Comparison of ENCODE assay signal across 1 cellular context in the genomic region with DNA sequence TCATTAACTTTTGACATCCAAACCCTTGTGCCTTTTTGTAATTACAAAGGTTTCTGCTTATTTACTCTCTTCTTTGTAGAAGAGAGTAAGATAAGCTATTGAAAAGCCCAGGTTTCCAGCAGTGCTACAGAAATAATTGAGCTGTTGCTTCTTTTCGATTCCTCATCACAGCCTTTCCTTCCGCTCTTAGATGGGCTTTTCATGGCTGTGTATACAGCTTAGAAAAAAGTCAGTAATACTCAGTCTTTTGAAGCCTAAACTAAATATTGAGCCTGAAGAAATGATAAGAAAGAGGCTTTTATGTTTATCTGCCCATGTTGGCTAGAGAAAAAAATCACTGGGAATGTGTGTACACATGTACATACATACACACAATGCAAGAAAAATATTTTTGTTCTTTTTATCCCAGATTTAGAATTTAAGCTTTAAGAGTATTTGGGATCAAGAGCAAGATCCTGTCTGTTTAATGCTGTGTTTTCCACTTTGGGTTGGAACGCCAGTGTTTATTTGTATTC.
A peak's percentile ranks its signal among the peaks of the same experiment; 100 is the strongest.
TF ChIP-seq lines count a peak whose summit lies in the region.

No MANE protein-coding gene starts in this region.

TF ChIP-seq in HepG2, 621 proteins besides CTCF, POLR2A, EP300 and RAD21 (continued from another document and continues in another):
- TF ChIP-seq, protein P1, sequence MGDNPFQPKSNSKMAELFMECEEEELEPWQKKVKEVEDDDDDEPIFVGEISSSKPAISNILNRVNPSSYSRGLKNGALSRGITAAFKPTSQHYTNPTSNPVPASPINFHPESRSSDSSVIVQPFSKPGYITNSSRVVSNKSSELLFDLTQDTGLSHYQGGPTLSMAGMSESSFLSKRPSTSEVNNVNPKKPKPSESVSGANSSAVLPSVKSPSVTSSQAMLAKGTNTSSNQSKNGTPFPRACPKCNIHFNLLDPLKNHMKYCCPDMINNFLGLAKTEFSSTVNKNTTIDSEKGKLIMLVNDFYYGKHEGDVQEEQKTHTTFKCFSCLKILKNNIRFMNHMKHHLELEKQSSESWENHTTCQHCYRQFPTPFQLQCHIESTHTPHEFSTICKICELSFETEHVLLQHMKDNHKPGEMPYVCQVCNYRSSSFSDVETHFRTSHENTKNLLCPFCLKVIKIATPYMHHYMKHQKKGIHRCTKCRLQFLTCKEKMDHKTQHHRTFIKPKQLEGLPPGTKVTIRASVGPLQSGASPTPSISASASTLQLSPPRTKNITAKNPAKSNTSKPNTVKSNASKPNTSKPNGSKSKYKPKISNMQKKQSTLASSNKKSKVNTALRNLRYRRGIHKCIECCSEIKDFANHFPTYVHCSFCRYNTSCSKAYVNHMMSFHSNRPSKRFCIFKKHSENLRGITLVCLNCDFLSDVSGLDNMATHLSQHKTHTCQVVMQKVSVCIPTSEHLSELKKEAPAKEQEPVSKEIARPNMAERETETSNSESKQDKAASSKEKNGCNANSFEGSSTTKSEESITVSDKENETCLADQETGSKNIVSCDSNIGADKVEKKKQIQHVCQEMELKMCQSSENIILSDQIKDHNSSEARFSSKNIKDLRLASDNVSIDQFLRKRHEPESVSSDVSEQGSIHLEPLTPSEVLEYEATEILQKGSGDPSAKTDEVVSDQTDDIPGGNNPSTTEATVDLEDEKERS (CRISPR knock-in tag; IDR thresholded peaks at IDR 0.05): 0 out of 2 replicates have a peak, but pooled peaks have one; percentile 35
- TF ChIP-seq TCF7L2 (IDR thresholded peaks at IDR 0.05; ENCODE audit: low read depth, low read length) (peak; percentile 81; the same call in 1 of the 2 replicates), ZNF432 (CRISPR knock-in tag; IDR thresholded peaks at IDR 0.05; ENCODE audit: borderline replicate concordance) (no peak), ZSCAN9 (CRISPR knock-in tag; IDR thresholded peaks at IDR 0.05; ENCODE audit: borderline replicate concordance) (peak; percentile 77; the same call in 1 of the 2 replicates), TGIF2 (CRISPR knock-in tag; IDR thresholded peaks at IDR 0.05) (no peak), MBD4 (IDR thresholded peaks at IDR 0.05; ENCODE audit: borderline replicate concordance, low read length) (peak; percentile 92), RBM22 (optimal IDR thresholded peaks at IDR 0.05; ENCODE audit: low read length) (no peak), MIXL1 (CRISPR knock-in tag; IDR thresholded peaks at IDR 0.05) (no peak; the same call in 1 of the 2 replicates), ZNF496 (CRISPR knock-in tag; IDR thresholded peaks at IDR 0.05; ENCODE audit: insufficient replicate concordance) (no peak), SIX1 (CRISPR knock-in tag; IDR thresholded peaks at IDR 0.05; ENCODE audit: borderline replicate concordance) (peak; percentile 57; the same call in 1 of the 2 replicates), RFXAP (CRISPR knock-in tag; IDR thresholded peaks at IDR 0.05; ENCODE audit: borderline replicate concordance) (no peak; the same call in 1 of the 2 replicates), ZNF484 (CRISPR knock-in tag; IDR thresholded peaks at IDR 0.05; ENCODE audit: borderline replicate concordance, low read depth) (no peak), KDM2A (CRISPR knock-in tag; IDR thresholded peaks at IDR 0.05; ENCODE audit: borderline replicate concordance, low read depth) (no peak), ZFP37 (CRISPR knock-in tag; IDR thresholded peaks at IDR 0.05; ENCODE audit: borderline replicate concordance) (no peak), ZNF660 (CRISPR knock-in tag; IDR thresholded peaks at IDR 0.05; ENCODE audit: borderline replicate concordance, low read depth) (no peak), HDAC1 (CRISPR knock-in tag; IDR thresholded peaks at IDR 0.05) (peak; percentile 44; the same call in 1 of the 2 replicates), HNF4A (CRISPR knock-in tag; IDR thresholded peaks at IDR 0.05) (peak; percentile 80), ZNF207 (IDR thresholded peaks at IDR 0.05; ENCODE audit: borderline replicate concordance) (no peak), ASH2L (IDR thresholded peaks at IDR 0.05; ENCODE audit: insufficient read length, low read depth, low read length) (peak; percentile 48), RNF2 (conservative IDR thresholded peaks at IDR 0.05; ENCODE audit: low read depth) (no peak), PPARG (CRISPR knock-in tag; conservative IDR thresholded peaks at IDR 0.05) (peak; percentile 83; the same call in 1 of the 2 replicates), MTA1 (CRISPR knock-in tag; IDR thresholded peaks at IDR 0.05; ENCODE audit: borderline replicate concordance) (no peak), SOX13 (IDR thresholded peaks at IDR 0.05) (peak; percentile 85), SOX13 (CRISPR knock-in tag; conservative IDR thresholded peaks at IDR 0.05 in 1 of 2, IDR thresholded peaks at IDR 0.05 in 1 of 2) (peak in 1 of 2 experiments; percentile 98; a peak in 2 of 4 replicates), BCL6 (CRISPR knock-in tag; IDR thresholded peaks at IDR 0.05) (peak; percentile 93), NR2F2 (IDR thresholded peaks at IDR 0.05; ENCODE audit: borderline replicate concordance, low read depth) (peak; percentile 88), HDAC2 (CRISPR knock-in tag; IDR thresholded peaks at IDR 0.05) (peak; percentile 94), SAFB2 (CRISPR knock-in tag; IDR thresholded peaks at IDR 0.05; ENCODE audit: borderline replicate concordance, low read depth) (no peak), ZNF225 (CRISPR knock-in tag; IDR thresholded peaks at IDR 0.05) (no peak), ZBTB21 (CRISPR knock-in tag; IDR thresholded peaks at IDR 0.05) (no peak), ZNF260 (CRISPR knock-in tag; IDR thresholded peaks at IDR 0.05; ENCODE audit: borderline replicate concordance, low read depth) (no peak), YEATS2 (CRISPR knock-in tag; IDR thresholded peaks at IDR 0.05; ENCODE audit: borderline replicate concordance) (no peak), ZNF326 (CRISPR knock-in tag; IDR thresholded peaks at IDR 0.05; ENCODE audit: borderline replicate concordance) (no peak)
- TF ChIP-seq, protein P2, sequence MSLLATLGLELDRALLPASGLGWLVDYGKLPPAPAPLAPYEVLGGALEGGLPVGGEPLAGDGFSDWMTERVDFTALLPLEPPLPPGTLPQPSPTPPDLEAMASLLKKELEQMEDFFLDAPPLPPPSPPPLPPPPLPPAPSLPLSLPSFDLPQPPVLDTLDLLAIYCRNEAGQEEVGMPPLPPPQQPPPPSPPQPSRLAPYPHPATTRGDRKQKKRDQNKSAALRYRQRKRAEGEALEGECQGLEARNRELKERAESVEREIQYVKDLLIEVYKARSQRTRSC (CRISPR knock-in tag; IDR thresholded peaks at IDR 0.05; ENCODE audit: low read depth): no peak
- TF ChIP-seq, protein P3, sequence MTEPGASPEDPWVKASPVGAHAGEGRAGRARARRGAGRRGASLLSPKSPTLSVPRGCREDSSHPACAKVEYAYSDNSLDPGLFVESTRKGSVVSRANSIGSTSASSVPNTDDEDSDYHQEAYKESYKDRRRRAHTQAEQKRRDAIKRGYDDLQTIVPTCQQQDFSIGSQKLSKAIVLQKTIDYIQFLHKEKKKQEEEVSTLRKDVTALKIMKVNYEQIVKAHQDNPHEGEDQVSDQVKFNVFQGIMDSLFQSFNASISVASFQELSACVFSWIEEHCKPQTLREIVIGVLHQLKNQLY (CRISPR knock-in tag; IDR thresholded peaks at IDR 0.05): peak; percentile 74; the same call in 1 of the 2 replicates
- TF ChIP-seq, protein P4, sequence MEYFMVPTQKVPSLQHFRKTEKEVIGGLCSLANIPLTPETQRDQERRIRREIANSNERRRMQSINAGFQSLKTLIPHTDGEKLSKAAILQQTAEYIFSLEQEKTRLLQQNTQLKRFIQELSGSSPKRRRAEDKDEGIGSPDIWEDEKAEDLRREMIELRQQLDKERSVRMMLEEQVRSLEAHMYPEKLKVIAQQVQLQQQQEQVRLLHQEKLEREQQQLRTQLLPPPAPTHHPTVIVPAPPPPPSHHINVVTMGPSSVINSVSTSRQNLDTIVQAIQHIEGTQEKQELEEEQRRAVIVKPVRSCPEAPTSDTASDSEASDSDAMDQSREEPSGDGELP (IDR thresholded peaks at IDR 0.05; ENCODE audit: borderline replicate concordance, low read depth): 0 out of 2 replicates have a peak, but pooled peaks have one; percentile 38
- TF ChIP-seq, protein P5, sequence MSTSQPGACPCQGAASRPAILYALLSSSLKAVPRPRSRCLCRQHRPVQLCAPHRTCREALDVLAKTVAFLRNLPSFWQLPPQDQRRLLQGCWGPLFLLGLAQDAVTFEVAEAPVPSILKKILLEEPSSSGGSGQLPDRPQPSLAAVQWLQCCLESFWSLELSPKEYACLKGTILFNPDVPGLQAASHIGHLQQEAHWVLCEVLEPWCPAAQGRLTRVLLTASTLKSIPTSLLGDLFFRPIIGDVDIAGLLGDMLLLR (CRISPR knock-in tag; IDR thresholded peaks at IDR 0.05): no peak
- TF ChIP-seq, protein P6, sequence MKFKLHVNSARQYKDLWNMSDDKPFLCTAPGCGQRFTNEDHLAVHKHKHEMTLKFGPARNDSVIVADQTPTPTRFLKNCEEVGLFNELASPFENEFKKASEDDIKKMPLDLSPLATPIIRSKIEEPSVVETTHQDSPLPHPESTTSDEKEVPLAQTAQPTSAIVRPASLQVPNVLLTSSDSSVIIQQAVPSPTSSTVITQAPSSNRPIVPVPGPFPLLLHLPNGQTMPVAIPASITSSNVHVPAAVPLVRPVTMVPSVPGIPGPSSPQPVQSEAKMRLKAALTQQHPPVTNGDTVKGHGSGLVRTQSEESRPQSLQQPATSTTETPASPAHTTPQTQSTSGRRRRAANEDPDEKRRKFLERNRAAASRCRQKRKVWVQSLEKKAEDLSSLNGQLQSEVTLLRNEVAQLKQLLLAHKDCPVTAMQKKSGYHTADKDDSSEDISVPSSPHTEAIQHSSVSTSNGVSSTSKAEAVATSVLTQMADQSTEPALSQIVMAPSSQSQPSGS (CRISPR knock-in tag; IDR thresholded peaks at IDR 0.05): peak; percentile 28; the same call in 1 of the 2 replicates
- TF ChIP-seq, protein P7, sequence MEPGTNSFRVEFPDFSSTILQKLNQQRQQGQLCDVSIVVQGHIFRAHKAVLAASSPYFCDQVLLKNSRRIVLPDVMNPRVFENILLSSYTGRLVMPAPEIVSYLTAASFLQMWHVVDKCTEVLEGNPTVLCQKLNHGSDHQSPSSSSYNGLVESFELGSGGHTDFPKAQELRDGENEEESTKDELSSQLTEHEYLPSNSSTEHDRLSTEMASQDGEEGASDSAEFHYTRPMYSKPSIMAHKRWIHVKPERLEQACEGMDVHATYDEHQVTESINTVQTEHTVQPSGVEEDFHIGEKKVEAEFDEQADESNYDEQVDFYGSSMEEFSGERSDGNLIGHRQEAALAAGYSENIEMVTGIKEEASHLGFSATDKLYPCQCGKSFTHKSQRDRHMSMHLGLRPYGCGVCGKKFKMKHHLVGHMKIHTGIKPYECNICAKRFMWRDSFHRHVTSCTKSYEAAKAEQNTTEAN (CRISPR knock-in tag; conservative IDR thresholded peaks at IDR 0.05): peak; percentile 76; the same call in 1 of the 2 replicates
- TF ChIP-seq, protein P8, sequence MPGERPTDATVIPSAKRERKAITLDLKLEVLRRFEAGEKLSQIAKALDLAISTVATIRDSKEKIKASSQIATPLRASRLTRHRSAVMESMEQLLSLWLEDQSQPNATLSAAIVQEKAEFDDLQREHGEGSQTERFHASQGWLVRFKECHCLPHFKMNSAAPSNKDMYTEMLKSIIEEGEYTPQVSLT (CRISPR knock-in tag; IDR thresholded peaks at IDR 0.05; ENCODE audit: borderline replicate concordance, low read depth): no peak
- TF ChIP-seq, protein P9, sequence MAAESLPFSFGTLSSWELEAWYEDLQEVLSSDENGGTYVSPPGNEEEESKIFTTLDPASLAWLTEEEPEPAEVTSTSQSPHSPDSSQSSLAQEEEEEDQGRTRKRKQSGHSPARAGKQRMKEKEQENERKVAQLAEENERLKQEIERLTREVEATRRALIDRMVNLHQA (CRISPR knock-in tag; IDR thresholded peaks at IDR 0.05): no peak
- TF ChIP-seq, protein P10, sequence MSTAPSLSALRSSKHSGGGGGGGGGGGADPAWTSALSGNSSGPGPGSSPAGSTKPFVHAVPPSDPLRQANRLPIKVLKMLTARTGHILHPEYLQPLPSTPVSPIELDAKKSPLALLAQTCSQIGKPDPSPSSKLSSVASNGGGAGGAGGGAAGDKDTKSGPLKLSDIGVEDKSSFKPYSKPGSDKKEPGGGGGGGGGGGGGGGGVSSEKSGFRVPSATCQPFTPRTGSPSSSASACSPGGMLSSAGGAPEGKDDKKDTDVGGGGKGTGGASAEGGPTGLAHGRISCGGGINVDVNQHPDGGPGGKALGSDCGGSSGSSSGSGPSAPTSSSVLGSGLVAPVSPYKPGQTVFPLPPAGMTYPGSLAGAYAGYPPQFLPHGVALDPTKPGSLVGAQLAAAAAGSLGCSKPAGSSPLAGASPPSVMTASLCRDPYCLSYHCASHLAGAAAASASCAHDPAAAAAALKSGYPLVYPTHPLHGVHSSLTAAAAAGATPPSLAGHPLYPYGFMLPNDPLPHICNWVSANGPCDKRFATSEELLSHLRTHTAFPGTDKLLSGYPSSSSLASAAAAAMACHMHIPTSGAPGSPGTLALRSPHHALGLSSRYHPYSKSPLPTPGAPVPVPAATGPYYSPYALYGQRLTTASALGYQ (CRISPR knock-in tag; IDR thresholded peaks at IDR 0.05): peak; percentile 97
- TF ChIP-seq, protein P11, sequence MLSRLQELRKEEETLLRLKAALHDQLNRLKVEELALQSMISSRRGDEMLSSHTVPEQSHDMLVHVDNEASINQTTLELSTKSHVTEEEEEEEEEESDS (CRISPR knock-in tag; IDR thresholded peaks at IDR 0.05; ENCODE audit: borderline replicate concordance): no peak
- TF ChIP-seq, protein P12, sequence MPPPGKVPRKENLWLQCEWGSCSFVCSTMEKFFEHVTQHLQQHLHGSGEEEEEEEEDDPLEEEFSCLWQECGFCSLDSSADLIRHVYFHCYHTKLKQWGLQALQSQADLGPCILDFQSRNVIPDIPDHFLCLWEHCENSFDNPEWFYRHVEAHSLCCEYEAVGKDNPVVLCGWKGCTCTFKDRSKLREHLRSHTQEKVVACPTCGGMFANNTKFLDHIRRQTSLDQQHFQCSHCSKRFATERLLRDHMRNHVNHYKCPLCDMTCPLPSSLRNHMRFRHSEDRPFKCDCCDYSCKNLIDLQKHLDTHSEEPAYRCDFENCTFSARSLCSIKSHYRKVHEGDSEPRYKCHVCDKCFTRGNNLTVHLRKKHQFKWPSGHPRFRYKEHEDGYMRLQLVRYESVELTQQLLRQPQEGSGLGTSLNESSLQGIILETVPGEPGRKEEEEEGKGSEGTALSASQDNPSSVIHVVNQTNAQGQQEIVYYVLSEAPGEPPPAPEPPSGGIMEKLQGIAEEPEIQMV (CRISPR knock-in tag; IDR thresholded peaks at IDR 0.05; ENCODE audit: low read depth): no peak
- TF ChIP-seq, protein P13, sequence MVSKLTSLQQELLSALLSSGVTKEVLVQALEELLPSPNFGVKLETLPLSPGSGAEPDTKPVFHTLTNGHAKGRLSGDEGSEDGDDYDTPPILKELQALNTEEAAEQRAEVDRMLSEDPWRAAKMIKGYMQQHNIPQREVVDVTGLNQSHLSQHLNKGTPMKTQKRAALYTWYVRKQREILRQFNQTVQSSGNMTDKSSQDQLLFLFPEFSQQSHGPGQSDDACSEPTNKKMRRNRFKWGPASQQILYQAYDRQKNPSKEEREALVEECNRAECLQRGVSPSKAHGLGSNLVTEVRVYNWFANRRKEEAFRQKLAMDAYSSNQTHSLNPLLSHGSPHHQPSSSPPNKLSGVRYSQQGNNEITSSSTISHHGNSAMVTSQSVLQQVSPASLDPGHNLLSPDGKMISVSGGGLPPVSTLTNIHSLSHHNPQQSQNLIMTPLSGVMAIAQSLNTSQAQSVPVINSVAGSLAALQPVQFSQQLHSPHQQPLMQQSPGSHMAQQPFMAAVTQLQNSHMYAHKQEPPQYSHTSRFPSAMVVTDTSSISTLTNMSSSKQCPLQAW (CRISPR knock-in tag; IDR thresholded peaks at IDR 0.05): no peak
- TF ChIP-seq, protein P14, sequence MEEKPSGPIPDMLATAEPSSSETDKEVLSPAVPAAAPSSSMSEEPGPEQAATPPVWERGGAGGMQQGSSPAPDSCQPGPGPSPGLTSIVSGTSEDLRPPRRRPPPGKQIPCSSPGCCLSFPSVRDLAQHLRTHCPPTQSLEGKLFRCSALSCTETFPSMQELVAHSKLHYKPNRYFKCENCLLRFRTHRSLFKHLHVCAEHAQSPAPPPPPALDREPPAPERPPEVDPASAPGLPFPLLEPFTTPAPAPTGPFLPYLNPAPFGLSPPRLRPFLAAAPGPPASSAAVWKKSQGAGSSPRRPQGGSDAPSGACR (CRISPR knock-in tag; IDR thresholded peaks at IDR 0.05): no peak; the same call in 1 of the 2 replicates
